9 cellular contexts compared by ENCODE assay signal in genomic region chr1:192485692-192486436, GRCh38.
DNase-seq lines count a peak whose midpoint lies in the region; ATAC-seq and TF ChIP-seq lines count a peak whose summit lies in the region.
"Had no signal": no experiment of that assay in that cellular context is flagged by ENCODE, and none has a peak within 500 bp of the region (broad histone marks: within the 10 kb centered on the region; RNA-seq: fewer than 3 reads in every experiment).

No MANE protein-coding gene starts in this region.

- intact Hi-C loops in PC-3 (cut with micrococcal nuclease) = loop anchor here (5.0 kb wide), 1 partner anchor 46 kb away; no protein-coding TSS in a partner anchor
- intact Hi-C loops in ovary (cut with DNase I) = no loop called here
- intact Hi-C loops in activated CD4-positive, alpha-beta T cell treated with anti-CD3 and anti-CD28 coated beads, Interleukin-2, amount 10 ng/mL, durations not matched to agents 24 days and 14 days (cut with micrococcal nuclease) = no loop called here

- TF ChIP-seq EP300 in ovary (IDR thresholded peaks at IDR 0.05) = no peak

- H3K9me3 Mint-ChIP-seq in activated CD4-positive, alpha-beta T cell treated with anti-CD3 and anti-CD28 coated beads, Interleukin-2, amount 10 ng/mL, durations not matched to agents 24 days and 14 days = no peaks in the 10 kb centered on the region

- POLR2A ChIA-PET in BJ (lab: Charles Lee) (no interaction called here), PC-3 (lab: Charles Lee; ENCODE audit: unreplicated experiment) (no interaction called here)

- peak; percentile 92 for DNase-seq in BJ (ENCODE audit: low read depth)
- peak; percentile 85 for DNase-seq in PC-3
- peak; percentile 100 for DNase-seq in fibroblast of mammary gland (ENCODE audit: low read depth)
- peak; percentile 63 to 88 (median 72) for DNase-seq in ovary
- DNase-seq in activated T-cell treated with anti-CD3 and anti-CD28 coated beads, Interleukin-2, amount 50 U/mL, for 1 hour = no peak
- no peak for DNase-seq in NCI-H1092 (lab: John Stamatoyannopoulos, UW)
- no peak for DNase-seq in activated CD4-positive, alpha-beta T cell treated with anti-CD3 and anti-CD28 coated beads, Interleukin-2, amount 10 ng/mL, durations not matched to agents 24 days and 14 days
- DNase-seq: hypothalamus had no signal

- H3K27ac ChIP-seq in PC-3 (ENCODE audit: low read length) (peak overlapping the region; percentile 79), ovary (peak overlapping the region in 1 of 2 donors; percentile 34)

- WGBS in ovary, 3 donors = 23 to 47% (median 30%) methylated on average over 1 of the region's 1 CpG

- H3K9me3 ChIP-seq in PC-3 (ENCODE audit: low read length) (no peaks in the 10 kb centered on the region), ovary (no peaks in the 10 kb centered on the region)

- H3K36me3 ChIP-seq in BJ (ENCODE audit: control insufficient read depth, insufficient read depth, low read length) (no peaks in the 10 kb centered on the region), PC-3 (ENCODE audit: low read depth, low read length) (no peaks in the 10 kb centered on the region), ovary (no peaks in the 10 kb centered on the region)

- H3K4me3 ChIP-seq in BJ (ENCODE audit: low read depth, low read length) = no peak overlapping the region
- no peak overlapping the region for H3K4me3 ChIP-seq in PC-3 (ENCODE audit: low read length)
- no peak overlapping the region for H3K4me3 ChIP-seq in fibroblast of mammary gland (ENCODE audit: control insufficient read depth, low read depth, low read length)
- H3K4me3 ChIP-seq in ovary = no peak overlapping the region

- ATAC-seq in PC-3 (peak; percentile 75), GM21528 (IDR thresholded peaks at IDR 0.05; ENCODE audit: low FRiP score, unreplicated experiment) (no peak)

- no peaks in the 10 kb centered on the region for H3K27me3 Mint-ChIP-seq in activated CD4-positive, alpha-beta T cell treated with anti-CD3 and anti-CD28 coated beads, Interleukin-2, amount 10 ng/mL, durations not matched to agents 24 days and 14 days

- H3K27me3 ChIP-seq in BJ (ENCODE audit: control insufficient read depth, insufficient read depth, low read length) = no peaks in the 10 kb centered on the region
- no peaks in the 10 kb centered on the region for H3K27me3 ChIP-seq in PC-3 (ENCODE audit: low read length)
- H3K27me3 ChIP-seq in ovary = no peaks in the 10 kb centered on the region

- no peak overlapping the region for H2AFZ ChIP-seq in PC-3 (ENCODE audit: low read length)

- TF ChIP-seq CTCF in BJ (IDR thresholded peaks at IDR 0.05; ENCODE audit: insufficient read depth, low read depth, low read length) = no peak
- TF ChIP-seq CTCF in PC-3 (conservative IDR thresholded peaks at IDR 0.05; ENCODE audit: low read depth, low read length) = no peak
- TF ChIP-seq CTCF in fibroblast of mammary gland (conservative IDR thresholded peaks at IDR 0.05; ENCODE audit: control insufficient read depth, insufficient read depth, low read depth, low read length) = no peak
- TF ChIP-seq CTCF in ovary (IDR thresholded peaks at IDR 0.05) = no peak

- H3K4me1 ChIP-seq in PC-3 (ENCODE audit: insufficient read depth, low read length) = peaks cover 23% of the 10 kb centered on the region
- no peaks in the 10 kb centered on the region for H3K4me1 ChIP-seq in ovary (ENCODE audit: insufficient read depth)

- H3K9ac ChIP-seq in PC-3 (ENCODE audit: low read length) = no peak overlapping the region

- CTCF ChIA-PET in BJ (lab: Yijun Ruan, JAX) = interaction anchor here (1.2 kb wide), 1 partner anchor 320 kb away, joined by 3 read pairs; no protein-coding TSS in a partner anchor
- CTCF ChIA-PET in PC-3 (lab: Charles Lee) = no interaction called here

- peaks cover 5% of the 10 kb centered on the region for H3K4me1 Mint-ChIP-seq in activated CD4-positive, alpha-beta T cell treated with anti-CD3 and anti-CD28 coated beads, Interleukin-2, amount 10 ng/mL, durations not matched to agents 24 days and 14 days

- H3K4me3 Mint-ChIP-seq in activated CD4-positive, alpha-beta T cell treated with anti-CD3 and anti-CD28 coated beads, Interleukin-2, amount 10 ng/mL, durations not matched to agents 24 days and 14 days = no peak overlapping the region

- H3K27ac Mint-ChIP-seq in activated CD4-positive, alpha-beta T cell treated with anti-CD3 and anti-CD28 coated beads, Interleukin-2, amount 10 ng/mL, durations not matched to agents 24 days and 14 days = no peak overlapping the region

- H3K36me3 Mint-ChIP-seq in activated CD4-positive, alpha-beta T cell treated with anti-CD3 and anti-CD28 coated beads, Interleukin-2, amount 10 ng/mL, durations not matched to agents 24 days and 14 days (ENCODE audit: low read depth) = no peaks in the 10 kb centered on the region

- no peaks in the 10 kb centered on the region for H3K9me2 ChIP-seq in PC-3 (replicated peaks; ENCODE audit: low read length)

- no peaks in the 10 kb centered on the region for H4K20me1 ChIP-seq in PC-3 (ENCODE audit: low read length)

- no peaks in the 10 kb centered on the region for H3K79me2 ChIP-seq in PC-3 (ENCODE audit: low read length)

- H3F3A ChIP-seq in PC-3 (ENCODE audit: low read length, unreplicated experiment) = no peaks in the 10 kb centered on the region

- BruUV-seq in PC-3 (replicated peaks; lab: Mats Ljungman, UMichigan) = no TSS peak

- TF ChIP-seq POLR2A in ovary (IDR thresholded peaks at IDR 0.05) = no peak

- H3K4me2 ChIP-seq in PC-3 (ENCODE audit: low read length) = peak overlapping the region; percentile 46

Comparison
In these comparisons a context has a peak if more than half of its experiments do, and no peak if none do; other contexts are left out.
1. DNase-seq: peak in BJ (single experiment), PC-3 (single experiment), fibroblast of mammary gland (single experiment) and ovary (5 of 5); none in activated T-cell treated with anti-CD3 and anti-CD28 coated beads, Interleukin-2, amount 50 U/mL, for 1 hour (single experiment), NCI-H1092 (single experiment) and activated CD4-positive, alpha-beta T cell treated with anti-CD3 and anti-CD28 coated beads, Interleukin-2, amount 10 ng/mL, durations not matched to agents 24 days and 14 days (single experiment).